ENCODE assay signal across 9 cellular contexts in genomic region chr5:136424835-136425694, GRCh38. TPM values are rescaled to one million over a fixed set of nuclear protein-coding genes. Genes with fewer than 3 reads are reported as not detected.
DNase-seq lines count a peak whose midpoint lies in the region; ATAC-seq and TF ChIP-seq lines count a peak whose summit lies in the region.
"Had no signal": no experiment of that assay in that cellular context is flagged by ENCODE, and none has a peak within 500 bp of the region (broad histone marks: within the 10 kb centered on the region; RNA-seq: fewer than 3 reads in every experiment).

No MANE protein-coding gene starts in this region.

- peak; percentile 94 for ATAC-seq in left lobe of liver

- TF ChIP-seq CTCF in MM.1S (IDR thresholded peaks at IDR 0.05; ENCODE audit: low read length), result peak; percentile 84
- peak; percentile 82 for TF ChIP-seq CTCF in cardiac fibroblast (IDR thresholded peaks at IDR 0.05; ENCODE audit: low read depth, low read length)

- H3K4me2 ChIP-seq in GM23248 (ENCODE audit: unreplicated experiment), result no peak overlapping the region
- H3K4me2 ChIP-seq in MM.1S (ENCODE audit: low read depth, low read length), result no peak overlapping the region
- H3K4me2 ChIP-seq: BLaER1 had no signal

- H2AFZ ChIP-seq in GM23248 (no peak overlapping the region), MM.1S (ENCODE audit: low read length) (no peak overlapping the region)

- no peak overlapping the region for H3K9ac ChIP-seq in GM23248
- H3K9ac ChIP-seq in MM.1S (ENCODE audit: low read length), result no peak overlapping the region
- H3K9ac ChIP-seq: BLaER1 had no signal

- no peak overlapping the region for H3K4me3 ChIP-seq in GM23248
- no peak overlapping the region for H3K4me3 ChIP-seq in MM.1S (ENCODE audit: low read length)
- H3K4me3 ChIP-seq in cardiac fibroblast (replicated peaks in 1 of 2; ENCODE audit: low read depth in 2 of 2, low read length in 2 of 2), result no peak overlapping the region
- H3K4me3 ChIP-seq: BLaER1 had no signal

- H3K27ac ChIP-seq in GM23248 (no peak overlapping the region), MM.1S (ENCODE audit: low read length) (no peak overlapping the region)
- H3K27ac ChIP-seq: BLaER1 had no signal

- H3K9me2 ChIP-seq in GM23248 (ENCODE audit: insufficient read depth), result no peaks in the 10 kb centered on the region
- no peaks in the 10 kb centered on the region for H3K9me2 ChIP-seq in MM.1S (replicated peaks; ENCODE audit: insufficient read depth, low read length)

- no peaks in the 10 kb centered on the region for H4K20me1 ChIP-seq in GM23248 (ENCODE audit: insufficient read depth)
- no peaks in the 10 kb centered on the region for H4K20me1 ChIP-seq in MM.1S (ENCODE audit: insufficient read depth, low read length)
- H4K20me1 ChIP-seq: BLaER1 had no signal

- H3F3A ChIP-seq in GM23248 (ENCODE audit: insufficient read depth), result no peaks in the 10 kb centered on the region
- no peaks in the 10 kb centered on the region for H3F3A ChIP-seq in MM.1S (ENCODE audit: insufficient read depth, low read length)

- 0 to 3% methylated on average over 12 of the region's 12 CpGs for WGBS in GM23248 (ENCODE audit: low coverage in 1 of 2, low lambda C conversion rate in 2 of 2, missing lambda C conversion rate in 2 of 2), 2 experiments

- no peaks in the 10 kb centered on the region for H3K36me3 ChIP-seq in GM23248 (ENCODE audit: low read depth)
- H3K36me3 ChIP-seq in MM.1S (replicated peaks; ENCODE audit: insufficient read depth, low read length), result no peaks in the 10 kb centered on the region
- H3K36me3 ChIP-seq: BLaER1 had no signal

- H3K27me3 ChIP-seq in GM23248 (replicated peaks; ENCODE audit: insufficient read depth), result peaks cover 12% of the 10 kb centered on the region; the same call in 1 of the 2 replicates
- H3K27me3 ChIP-seq in MM.1S (replicated peaks; ENCODE audit: insufficient read depth, low read length), result no peaks in the 10 kb centered on the region
- H3K27me3 ChIP-seq: BLaER1 had no signal

- no peaks in the 10 kb centered on the region for H3K4me1 ChIP-seq in GM23248 (ENCODE audit: insufficient read depth)
- no peaks in the 10 kb centered on the region for H3K4me1 ChIP-seq in MM.1S (ENCODE audit: low read length)
- H3K4me1 ChIP-seq: BLaER1 had no signal

- in situ Hi-C loops in GM23248 (cut with MboI), result loop anchor here (10.0 kb wide), 1 partner anchor 180 kb away; no protein-coding TSS in a partner anchor

- no peaks in the 10 kb centered on the region for H3K9me3 ChIP-seq in GM23248 (ENCODE audit: low read depth)
- H3K9me3 ChIP-seq in MM.1S (replicated peaks; ENCODE audit: insufficient read depth, low read length), result no peaks in the 10 kb centered on the region
- H3K9me3 ChIP-seq: BLaER1 had no signal

- H3K79me2 ChIP-seq in GM23248 (ENCODE audit: insufficient read depth) (no peaks in the 10 kb centered on the region), MM.1S (ENCODE audit: low read length) (no peaks in the 10 kb centered on the region)

- peak; percentile 69 for DNase-seq in NCI-H1436 (lab: John Stamatoyannopoulos, UW)
- no peak for DNase-seq in NCI-H1436 treated with DMSO at 0.1 percent for 48 hours (lab: John Stamatoyannopoulos, UW)
- peak; percentile 79 for DNase-seq in GM23248
- peak; percentile 75 for DNase-seq in MM.1S
- DNase-seq in SK-N-DZ (ENCODE audit: low spot score), result peak; percentile 53
- peak; percentile 61 to 62 for DNase-seq in cardiac fibroblast (ENCODE audit: low read depth in 2 of 2)
- DNase-seq in left lobe of liver (ENCODE audit: low spot score), result peak; percentile 67
- peak; percentile 16 for DNase-seq in stimulated activated CD8-positive, alpha-beta memory T cell treated with anti-CD3 and anti-CD28 coated beads, Interleukin-7, amount 100 ng/mL, for 24 hours (ENCODE audit: low read depth)

RNA-seq across cellular contexts. Expression of gene TRPC7, which starts 59.7 kb away (rescaled TPM):
- not detected in 2 replicates for total RNA-seq in GM23248 (2014; rRNA removed; shearing (Covaris generic))
- not detected in 2 replicates for polyA plus RNA-seq in GM23248 (2016; fragmentation: Nextera tagmentation; extraction: Ambion mirVana)
- not detected in 2 replicates for polyA plus RNA-seq in SK-N-DZ (2014; cell fraction: cytosol; rRNA removed)
- not detected in 2 replicates for polyA plus RNA-seq in SK-N-DZ (2014; cell fraction: nucleus; rRNA removed)
- not detected for total RNA-seq in left lobe of liver
